25 cellular contexts compared by ENCODE assay signal in genomic region chr22:42842658-42843370, GRCh38. TPM values are rescaled to one million over a fixed set of nuclear protein-coding genes. Genes with fewer than 3 reads are reported as not detected.
DNase-seq lines count a peak whose midpoint lies in the region; ATAC-seq, FAIRE-seq and TF ChIP-seq lines count a peak whose summit lies in the region.
"Had no signal": no experiment of that assay in that cellular context is flagged by ENCODE, and none has a peak within 500 bp of the region (broad histone marks: within the 10 kb centered on the region; RNA-seq: fewer than 3 reads in every experiment).

No MANE protein-coding gene starts in this region.

- H3K4me1 Mint-ChIP-seq in HFFc6 (ENCODE audit: low read depth) (peaks cover 56% of the 10 kb centered on the region), osteocyte (ENCODE audit: unreplicated experiment) (peaks cover 34% of the 10 kb centered on the region)
- H3K4me1 Mint-ChIP-seq: H9 had no signal

- intact Hi-C loops in dorsolateral prefrontal cortex (cut with DNase I) = no loop called here

- H3K9me3 Mint-ChIP-seq in HFFc6 (no peaks in the 10 kb centered on the region), osteocyte (ENCODE audit: unreplicated experiment) (no peaks in the 10 kb centered on the region)
- H3K9me3 Mint-ChIP-seq: activated T-cell treated with anti-CD3 and anti-CD28 coated beads, Interleukin-2, amount 50 U/mL, for 4 hours; CD4-positive, alpha-beta T cell; H9; stimulated activated naive CD8-positive, alpha-beta T cell treated with anti-CD3 and anti-CD28 coated beads, Interleukin-15, Interleukin-2, amounts not matched to agents 100 ng/mL and 50 ng/mL, for 24 hours had no signal

- DNase-seq in HFFc6 (no peak), iris pigment epithelial cell (ENCODE audit: low read depth) (peak; percentile 52), osteocyte (ENCODE audit: extremely low spot score, unreplicated experiment) (no peak), dorsolateral prefrontal cortex (no peak), ACHN (no peak), HTR-8/SVneo (ENCODE audit: insufficient read length, low spot score) (no peak)
- DNase-seq: activated CD4-positive, alpha-beta T cell treated with anti-CD3 and anti-CD28 coated beads for 36 hours; activated naive CD4-positive, alpha-beta T cell; activated T-cell treated with anti-CD3 and anti-CD28 coated beads, Interleukin-2, amount 50 U/mL, for 4 hours; CD4-positive, alpha-beta T cell; effector CD4-positive, alpha-beta T cell; glutamatergic neuron; left cardiac atrium; mammary epithelial cell; NCI-H1436; NCI-H2081 treated with DMSO at 0.1 percent for 48 hours; NCI-H226; NCI-H748 treated with DMSO at 0.1 percent for 48 hours; nucleus accumbens had no signal

- no peak for ATAC-seq in HG03457 (IDR thresholded peaks at IDR 0.05; ENCODE audit: unreplicated experiment)
- ATAC-seq: activated CD4-positive, alpha-beta T cell treated with anti-CD3 and anti-CD28 coated beads for 36 hours; activated T-cell treated with anti-CD3 and anti-CD28 coated beads, Interleukin-2, amount 50 U/mL, for 4 hours had no signal

- H3K4me3 Mint-ChIP-seq in HFFc6 (peak overlapping the region; percentile 74), osteocyte (ENCODE audit: unreplicated experiment) (no peak overlapping the region)
- H3K4me3 Mint-ChIP-seq: activated CD4-positive, alpha-beta T cell treated with anti-CD3 and anti-CD28 coated beads for 36 hours; activated T-cell treated with anti-CD3 and anti-CD28 coated beads, Interleukin-2, amount 50 U/mL, for 4 hours; CD4-positive, alpha-beta T cell; H9; stimulated activated naive CD8-positive, alpha-beta T cell treated with anti-CD3 and anti-CD28 coated beads, Interleukin-15, Interleukin-2, amounts not matched to agents 100 ng/mL and 50 ng/mL, for 24 hours had no signal

- H3K27ac Mint-ChIP-seq in HFFc6 (peak overlapping the region; percentile 77), osteocyte (ENCODE audit: unreplicated experiment) (peak overlapping the region; percentile 4)
- H3K27ac Mint-ChIP-seq: activated CD4-positive, alpha-beta T cell treated with anti-CD3 and anti-CD28 coated beads for 36 hours; CD4-positive, alpha-beta T cell; H9; stimulated activated naive CD8-positive, alpha-beta T cell treated with anti-CD3 and anti-CD28 coated beads, Interleukin-15, Interleukin-2, amounts not matched to agents 100 ng/mL and 50 ng/mL, for 24 hours had no signal

- TF ChIP-seq CTCF in HFFc6 (IDR thresholded peaks at IDR 0.05) (no peak), VCaP (conservative IDR thresholded peaks at IDR 0.05) (no peak), osteocyte (IDR thresholded peaks at IDR 0.05) (no peak), dorsolateral prefrontal cortex (IDR thresholded peaks at IDR 0.05 in 54 of 56, conservative IDR thresholded peaks at IDR 0.05 in 2 of 56; ENCODE audit: low read depth in 1 of 56, partially characterized antibody in 56 of 56) (no peak)

- H3K36me3 Mint-ChIP-seq in HFFc6 (ENCODE audit: low read depth) (peaks cover 57% of the 10 kb centered on the region), osteocyte (ENCODE audit: unreplicated experiment) (peaks cover 53% of the 10 kb centered on the region)

- H3K27ac ChIP-seq in VCaP = peak overlapping the region; percentile 67; the same call in 1 of the 2 replicates
- H3K27ac ChIP-seq in dorsolateral prefrontal cortex = no peak overlapping the region
- H3K27ac ChIP-seq: KMS-11 had no signal

- no peak for FAIRE-seq in HTR-8/SVneo (lab: Jason Lieb, UNC)
- FAIRE-seq: D721Med had no signal

- in situ Hi-C loops in ACHN (cut with HindIII; ENCODE audit: low pct_ligation_motif_present, low pct_unique_long_range_greater_than_20kb, low sequenced_read_pairs) = no loop called here

- H3K4me3 ChIP-seq in dorsolateral prefrontal cortex = no peak overlapping the region

- H3K27me3 ChIP-seq in dorsolateral prefrontal cortex = no peaks in the 10 kb centered on the region

- H3K27me3 Mint-ChIP-seq in HFFc6 (ENCODE audit: insufficient read depth) (no peaks in the 10 kb centered on the region; the same call in 1 of the 2 replicates), osteocyte (ENCODE audit: unreplicated experiment) (no peaks in the 10 kb centered on the region)
- H3K27me3 Mint-ChIP-seq: activated CD4-positive, alpha-beta T cell treated with anti-CD3 and anti-CD28 coated beads for 36 hours; CD4-positive, alpha-beta T cell; stimulated activated naive CD8-positive, alpha-beta T cell treated with anti-CD3 and anti-CD28 coated beads, Interleukin-15, Interleukin-2, amounts not matched to agents 100 ng/mL and 50 ng/mL, for 24 hours had no signal

RNA-seq across cellular contexts. Expression of gene ARFGAP3, which starts 14.3 kb away (rescaled TPM):
- total RNA-seq in HFFc6 (2021; fragmentation: NEBNext Ultra II Directional; extraction: Animal tissue kit (Norgen Biotek cat#: 25700)) = 10 to 100 TPM; 62.6 to 77.7 (median 66.8) TPM
- total RNA-seq in osteocyte (59.1 and 61.0 TPM in 2 replicates), dorsolateral prefrontal cortex (10 to 100 TPM; 18.5 to 37.7 (median 25.9) TPM)
